8 cellular contexts compared by ENCODE assay signal in genomic region chr17:80545499-80545826, GRCh38. TPM values are rescaled to one million over a fixed set of nuclear protein-coding genes. Genes with fewer than 3 reads are reported as not detected.
DNase-seq lines count a peak whose midpoint lies in the region; ATAC-seq and TF ChIP-seq lines count a peak whose summit lies in the region.

No MANE protein-coding gene starts in this region.

- peak overlapping the region; percentile 90 for H3K9ac ChIP-seq in HCT116 (ENCODE audit: low read length)

- no peak for TF ChIP-seq POLR2A in HCT116 (IDR thresholded peaks at IDR 0.05; ENCODE audit: borderline replicate concordance, extremely low read depth, insufficient read depth, insufficient read length)

- H3K27ac ChIP-seq in HCT116 (ENCODE audit: low read depth, low read length) = peak overlapping the region; percentile 73
- H3K27ac ChIP-seq in foreskin keratinocyte = peak overlapping the region; percentile 85
- H3K27ac ChIP-seq in skin epidermis = peak overlapping the region in 18 of 21 experiments; percentile 62 to 91 (median 89)

- CTCF ChIA-PET in HCT116 (lab: Charles Lee) = no interaction called here
- CTCF ChIA-PET in T-cell (lab: Charles Lee) = interaction anchor here in 1 of 2 donors (1.6 kb wide), 1 partner anchor 19 kb away, joined by 5 read pairs; no protein-coding TSS in a partner anchor

- H3K4me3 Mint-ChIP-seq in T-cell = peak overlapping the region; percentile 86 to 90 (median 87)

- TF ChIP-seq CTCF in HCT116 (IDR thresholded peaks at IDR 0.05 in 2 of 3, conservative IDR thresholded peaks at IDR 0.05 in 1 of 3; ENCODE audit: borderline replicate concordance in 1 of 3, insufficient read depth in 1 of 3, low read depth in 2 of 3, low read length in 2 of 3) = no peak
- no peak for TF ChIP-seq CTCF in foreskin keratinocyte (conservative IDR thresholded peaks at IDR 0.05)

- H3K36me3 ChIP-seq in HCT116 (ENCODE audit: control insufficient read depth in 1 of 2, insufficient read depth in 2 of 2, low read length in 2 of 2) = peaks cover 0 to 4% of the 10 kb centered on the region in 2 experiments; a peak in 1 of 4 replicates

- TF ChIP-seq RAD21 in HCT116 (IDR thresholded peaks at IDR 0.05; ENCODE audit: low read depth) = no peak

- peak; percentile 37 for ATAC-seq in HCT116
- ATAC-seq in T-cell (replicated peaks in 1 of 4) = no peak
- no peak for ATAC-seq in foreskin keratinocyte
- ATAC-seq in HG02981 (IDR thresholded peaks at IDR 0.05; ENCODE audit: unreplicated experiment) = no peak

- H3K27me3 ChIP-seq in HCT116 (ENCODE audit: insufficient read depth, low read length) = no peaks in the 10 kb centered on the region
- no peaks in the 10 kb centered on the region for H3K27me3 ChIP-seq in foreskin keratinocyte

- H3K4me1 Mint-ChIP-seq in T-cell = peaks cover 35 to 45% (median 40%) of the 10 kb centered on the region in 3 donors

- H3K4me2 ChIP-seq in HCT116 (ENCODE audit: low read length) = peak overlapping the region; percentile 83

- H3K4me3 ChIP-seq in HCT116 (replicated peaks in 1 of 2; ENCODE audit: low read depth in 1 of 2, low read length in 2 of 2) (peak overlapping the region; percentile 81 to 93), skin epidermis (peak overlapping the region; percentile 80 to 98 (median 92))

- BruUV-seq in HCT116 (replicated peaks; lab: Mats Ljungman, UMichigan) = no TSS peak

- H3K79me2 ChIP-seq in HCT116 (ENCODE audit: insufficient read depth, low read length) = peaks cover 58% of the 10 kb centered on the region

- RAD21 ChIA-PET in HCT116 (lab: Charles Lee; ENCODE audit: low non-redundant PET in 1 of 2, low total read pairs in 2 of 2, uncharacterized antibody in 2 of 2, unreplicated experiment in 2 of 2) = no interaction called here

- peaks cover 13 to 17% of the 10 kb centered on the region in 2 donors for H3K27me3 Mint-ChIP-seq in T-cell

- H3K36me3 Mint-ChIP-seq in T-cell = no peaks in the 10 kb centered on the region

- no peak overlapping the region for H3K27ac Mint-ChIP-seq in T-cell

- peaks cover 13% of the 10 kb centered on the region; the same call in 1 of the 2 replicates for H4K20me1 ChIP-seq in HCT116 (ENCODE audit: insufficient read depth)

- no peaks in the 10 kb centered on the region for H3K9me3 ChIP-seq in HCT116 (ENCODE audit: control insufficient read depth in 1 of 2, insufficient read depth in 1 of 2, low read depth in 1 of 2, low read length in 2 of 2)

- intact Hi-C loops in HCT116 (cut with micrococcal nuclease) = no loop called here

- H3K4me1 ChIP-seq in HCT116 (ENCODE audit: control insufficient read depth in 1 of 2, insufficient read depth in 2 of 2, low read length in 2 of 2) (peaks cover 9 to 29% of the 10 kb centered on the region in 2 experiments), foreskin keratinocyte (peaks cover 4% of the 10 kb centered on the region)

- H3K9me3 Mint-ChIP-seq in T-cell = no peaks in the 10 kb centered on the region

- H2AFZ ChIP-seq in HCT116 (ENCODE audit: low read depth, low read length, poor library complexity, severe bottlenecking) = no peak overlapping the region

- H3K9me2 ChIP-seq in HCT116 (ENCODE audit: insufficient read depth) = no peaks in the 10 kb centered on the region

- POLR2A ChIA-PET in HCT116 (lab: Charles Lee) (interaction anchor here (1.4 to 1.8 kb wide), 2 partner anchors 30 to 91 kb away, joined by 3 to 7 read pairs; no protein-coding TSS in a partner anchor), T-cell (lab: Charles Lee) (no interaction called here)

- DNase-seq in HCT116 (ENCODE audit: low read depth, low spot score) (no peak), T-cell (no peak), foreskin keratinocyte (no peak), NK-92 (lab: John Stamatoyannopoulos, UW; ENCODE audit: unreplicated experiment) (no peak), NCI-H1417 treated with DMSO at 0.1 percent for 48 hours (lab: John Stamatoyannopoulos, UW) (no peak)
- no peak for DNase-seq in effector CD8-positive, alpha-beta T cell (lab: John Stamatoyannopoulos, UW)

TF ChIP-seq in HCT116, 20 proteins besides CTCF, POLR2A, EP300 and RAD21:
- TF ChIP-seq, protein P1, sequence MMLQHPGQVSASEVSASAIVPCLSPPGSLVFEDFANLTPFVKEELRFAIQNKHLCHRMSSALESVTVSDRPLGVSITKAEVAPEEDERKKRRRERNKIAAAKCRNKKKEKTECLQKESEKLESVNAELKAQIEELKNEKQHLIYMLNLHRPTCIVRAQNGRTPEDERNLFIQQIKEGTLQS (IDR thresholded peaks at IDR 0.05) = no peak
- TF ChIP-seq, protein P2, sequence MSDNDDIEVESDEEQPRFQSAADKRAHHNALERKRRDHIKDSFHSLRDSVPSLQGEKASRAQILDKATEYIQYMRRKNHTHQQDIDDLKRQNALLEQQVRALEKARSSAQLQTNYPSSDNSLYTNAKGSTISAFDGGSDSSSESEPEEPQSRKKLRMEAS (IDR thresholded peaks at IDR 0.05) = no peak
- TF ChIP-seq ZNF274 (IDR thresholded peaks at IDR 0.05; ENCODE audit: low read depth, low read length) (no peak), SP1 (IDR thresholded peaks at IDR 0.05; ENCODE audit: low read depth) (no peak), REST (IDR thresholded peaks at IDR 0.05; ENCODE audit: low read depth) (no peak), TCF7L2 (IDR thresholded peaks at IDR 0.05; ENCODE audit: borderline replicate concordance, extremely low read depth, insufficient read depth, insufficient read length) (no peak), YY1 (IDR thresholded peaks at IDR 0.05; ENCODE audit: extremely low read depth, insufficient replicate concordance, low read depth, low read length) (no peak), SRF (IDR thresholded peaks at IDR 0.05; ENCODE audit: low read depth) (no peak), CBX3 (IDR thresholded peaks at IDR 0.05; ENCODE audit: low read depth) (no peak), SIN3A (IDR thresholded peaks at IDR 0.05; ENCODE audit: low read depth) (no peak), POLR2AphosphoS5 (IDR thresholded peaks at IDR 0.05; ENCODE audit: low read depth, low read length) (no peak), ZFX (IDR thresholded peaks at IDR 0.05) (no peak), EZH2phosphoT487 (IDR thresholded peaks at IDR 0.05; ENCODE audit: borderline replicate concordance) (no peak), EGR1 (IDR thresholded peaks at IDR 0.05; ENCODE audit: low read depth) (no peak), JUND (IDR thresholded peaks at IDR 0.05) (no peak), EZH2 (IDR thresholded peaks at IDR 0.05) (no peak)

RNA-seq across cellular contexts. Expression of gene RPTOR, which starts 0.8 kb away (rescaled TPM):
- 69.5 TPM for total RNA-seq in HCT116 (2021; ENCODE audit: unreplicated experiment)
- polyA plus RNA-seq in HCT116 (2012) = 30.5 and 37.6 TPM in 2 replicates
- 10 to 100 TPM; 59.4 to 76.8 (median 71.4) TPM for total RNA-seq in T-cell
- 25.3 and 27.3 TPM in 2 replicates for total RNA-seq in foreskin keratinocyte
- 8.5 and 8.8 TPM in 2 replicates for polyA plus RNA-seq in foreskin keratinocyte
